1 cellular context compared by ENCODE assay signal in genomic region chr3:61560452-61561373, GRCh38.
TF ChIP-seq lines count a peak whose summit lies in the region.

No MANE protein-coding gene starts in this region.

TF ChIP-seq in HEK293, 187 proteins besides CTCF, POLR2A, EP300 and RAD21 (continued from another document and continues in another):
- TF ChIP-seq ZBTB11 (tag by site-specific recombination; conservative IDR thresholded peaks at IDR 0.05; ENCODE audit: low read depth) (peak; percentile 88), ZBTB48 (tag by site-specific recombination; IDR thresholded peaks at IDR 0.05) (peak; percentile 73), ZNF280C (tag by site-specific recombination; IDR thresholded peaks at IDR 0.05) (no peak), ZFHX2 (tag by site-specific recombination; conservative IDR thresholded peaks at IDR 0.05) (no peak), BCL11A (tag by site-specific recombination; IDR thresholded peaks at IDR 0.05; ENCODE audit: low read depth) (peak; percentile 47; the same call in 1 of the 2 replicates), ATF2 (tag by site-specific recombination; IDR thresholded peaks at IDR 0.05; ENCODE audit: low read depth) (no peak), ZNF501 (tag by site-specific recombination; IDR thresholded peaks at IDR 0.05) (0 out of 2 replicates have a peak, but pooled peaks have one; percentile 16), BCL6B (tag by site-specific recombination; IDR thresholded peaks at IDR 0.05) (peak; percentile 54), ZNF530 (tag by site-specific recombination; IDR thresholded peaks at IDR 0.05; ENCODE audit: low read depth) (no peak), ZEB2 (tag by site-specific recombination; IDR thresholded peaks at IDR 0.05) (peak; percentile 95), ZNF580 (tag by site-specific recombination; IDR thresholded peaks at IDR 0.05) (peak; percentile 42; the same call in 1 of the 2 replicates), KLF7 (tag by site-specific recombination; IDR thresholded peaks at IDR 0.05; ENCODE audit: borderline replicate concordance) (peak; percentile 40; the same call in 1 of the 2 replicates), ZNF549 (tag by site-specific recombination; IDR thresholded peaks at IDR 0.05) (no peak), ZNF341 (tag by site-specific recombination; IDR thresholded peaks at IDR 0.05; ENCODE audit: low read depth) (peak; percentile 94), ZNF274 (IDR thresholded peaks at IDR 0.05; ENCODE audit: low read length) (no peak), ZNF274 (tag by site-specific recombination; IDR thresholded peaks at IDR 0.05; ENCODE audit: borderline replicate concordance) (no peak), ZSCAN18 (tag by site-specific recombination; IDR thresholded peaks at IDR 0.05) (0 out of 2 replicates have a peak, but pooled peaks have one; percentile 60), ZNF398 (tag by site-specific recombination; IDR thresholded peaks at IDR 0.05) (peak; percentile 88), ZBTB26 (tag by site-specific recombination; optimal IDR thresholded peaks at IDR 0.05) (peak; percentile 71), ZNF513 (tag by site-specific recombination; IDR thresholded peaks at IDR 0.05) (no peak), HOXA7 (CRISPR knock-in tag; IDR thresholded peaks at IDR 0.05; ENCODE audit: borderline replicate concordance) (no peak), ZNF2 (tag by site-specific recombination; IDR thresholded peaks at IDR 0.05) (peak; percentile 68), ZNF571 (tag by site-specific recombination; IDR thresholded peaks at IDR 0.05) (no peak), SP7 (tag by site-specific recombination; IDR thresholded peaks at IDR 0.05) (peak; percentile 87), ZFP41 (tag by site-specific recombination; IDR thresholded peaks at IDR 0.05; ENCODE audit: borderline replicate concordance) (no peak), ZNF544 (tag by site-specific recombination; IDR thresholded peaks at IDR 0.05) (no peak), ZNF660 (tag by site-specific recombination; IDR thresholded peaks at IDR 0.05) (peak; percentile 84), ZSCAN4 (tag by site-specific recombination; IDR thresholded peaks at IDR 0.05) (peak; percentile 64), ZNF175 (tag by site-specific recombination; IDR thresholded peaks at IDR 0.05) (no peak), TSHZ1 (tag by site-specific recombination; IDR thresholded peaks at IDR 0.05; ENCODE audit: borderline replicate concordance) (peak; percentile 45; the same call in 1 of the 2 replicates), ZNF335 (tag by site-specific recombination; conservative IDR thresholded peaks at IDR 0.05) (peak; percentile 69), INSM2 (tag by site-specific recombination; IDR thresholded peaks at IDR 0.05) (peak; percentile 55; the same call in 1 of the 2 replicates), ZNF202 (tag by site-specific recombination; IDR thresholded peaks at IDR 0.05; ENCODE audit: borderline replicate concordance) (no peak)
